ENCODE assay signal across 28 cellular contexts in the genomic region with DNA sequence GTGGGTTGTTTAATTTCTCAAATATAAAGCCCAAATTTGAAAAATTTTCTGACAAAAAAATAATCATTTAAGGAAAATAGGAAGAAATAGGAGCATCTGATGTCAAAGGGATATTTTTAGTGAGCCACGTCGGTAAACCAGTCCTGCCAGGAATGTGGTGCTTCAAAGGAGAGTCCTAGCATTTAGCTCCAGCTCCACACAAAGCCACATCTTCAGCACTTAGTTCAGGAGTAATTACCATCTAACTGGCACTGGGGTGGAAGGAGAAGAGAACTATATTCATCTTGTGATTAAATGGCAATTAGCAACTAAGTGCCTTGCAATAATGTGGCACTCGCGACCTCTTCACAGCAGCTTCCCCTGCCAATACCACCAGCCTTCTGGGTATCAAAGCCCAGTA.
"Had no signal": no experiment of that assay in that cellular context is flagged by ENCODE, and none has a peak within 500 bp of the region (broad histone marks: within the 10 kb centered on the region; RNA-seq: fewer than 3 reads in every experiment).

No MANE protein-coding gene starts in this region.

- H3K9ac ChIP-seq: parathyroid adenoma had no signal

- H3K9me3 Mint-ChIP-seq: activated naive CD8-positive, alpha-beta T cell treated with anti-CD3 and anti-CD28 coated beads for 36 hours; activated T-cell treated with anti-CD3 and anti-CD28 coated beads, Interleukin-2, amount 50 U/mL, for 4 hours; activated T-helper 2 cell treated with anti-CD3 and anti-CD28 coated beads, Interferon-gamma antibody, Interleukin-2, Interleukin-4, amounts not matched to agents 10 μg/mL and 5 μg/mL and 100 μg/mL, durations not matched to agents 14 hours and 24 hours and 36 hours; central memory CD8-positive, alpha-beta T cell; endodermal cell; memory B cell; nephron progenitor cell; stimulated activated memory B cell treated with anti-CD40 and anti-IgM and Interleukin-4, amounts not matched to agents 10 μg/mL and 1 μg/mL and 100 μg/mL, for 72 hours had no signal

- H3K36me3 Mint-ChIP-seq: activated naive CD8-positive, alpha-beta T cell treated with anti-CD3 and anti-CD28 coated beads for 36 hours; memory B cell; stimulated activated memory B cell treated with anti-CD40 and anti-IgM and Interleukin-4, amounts not matched to agents 10 μg/mL and 1 μg/mL and 100 μg/mL, for 72 hours had no signal

- H3K79me2 ChIP-seq: parathyroid adenoma had no signal

- DNase-seq: activated CD4-positive, alpha-beta T cell treated with anti-CD3 and anti-CD28 coated beads, Interleukin-2, amount 50 U/mL, for 48 hours; activated CD8-positive, alpha-beta memory T cell treated with anti-CD3 and anti-CD28 coated beads, Interleukin-2, amount 50 U/mL, for 48 hours; activated naive CD4-positive, alpha-beta T cell treated with Interleukin-2 at 50 U/mL for 16 hours; activated naive CD8-positive, alpha-beta T cell treated with anti-CD3 and anti-CD28 coated beads for 36 hours; activated T-cell treated with anti-CD3 and anti-CD28 coated beads, Interleukin-2, amount 50 U/mL, for 4 hours; colonic mucosa; endodermal cell; heart left ventricle; islet precursor cell; left cardiac atrium; nephron progenitor cell; nucleus accumbens; right lobe of liver; stimulated activated CD4-positive, alpha-beta T cell treated with anti-CD3 and anti-CD28 coated beads, Interleukin-2, amount 100 ng/mL, for 24 hours; stomach; T-helper 9 cell had no signal

- H3K4me3 ChIP-seq: breast epithelium, colonic mucosa, heart left ventricle, right lobe of liver, stomach, suprapubic skin, tibial nerve had no signal

- H3K36me3 ChIP-seq: breast epithelium, colonic mucosa, heart left ventricle, right lobe of liver, stomach, suprapubic skin, tibial nerve had no signal

- H3K4me1 ChIP-seq: breast epithelium, colonic mucosa, parathyroid adenoma, suprapubic skin had no signal

- H3K4me3 Mint-ChIP-seq: activated naive CD8-positive, alpha-beta T cell treated with anti-CD3 and anti-CD28 coated beads for 36 hours; activated T-cell treated with anti-CD3 and anti-CD28 coated beads, Interleukin-2, amount 50 U/mL, for 4 hours; central memory CD8-positive, alpha-beta T cell; endodermal cell; memory B cell; nephron progenitor cell; stimulated activated memory B cell treated with anti-CD40 and anti-IgM and Interleukin-4, amounts not matched to agents 10 μg/mL and 1 μg/mL and 100 μg/mL, for 72 hours had no signal

- FAIRE-seq: astrocyte, small intestine, urothelium cell line had no signal

- H3K27ac ChIP-seq: breast epithelium, colonic mucosa, epithelial cell of prostate, heart left ventricle, parathyroid adenoma, right lobe of liver, stomach, suprapubic skin, tibial nerve had no signal

- H3K9me3 ChIP-seq: breast epithelium, colonic mucosa, heart left ventricle, right lobe of liver, stomach, suprapubic skin, tibial nerve had no signal

- H3K4me1 Mint-ChIP-seq: activated naive CD8-positive, alpha-beta T cell treated with anti-CD3 and anti-CD28 coated beads for 36 hours; central memory CD8-positive, alpha-beta T cell; memory B cell; stimulated activated memory B cell treated with anti-CD40 and anti-IgM and Interleukin-4, amounts not matched to agents 10 μg/mL and 1 μg/mL and 100 μg/mL, for 72 hours had no signal

- H3K27ac Mint-ChIP-seq: activated naive CD8-positive, alpha-beta T cell treated with anti-CD3 and anti-CD28 coated beads for 36 hours; activated T-helper 2 cell treated with anti-CD3 and anti-CD28 coated beads, Interferon-gamma antibody, Interleukin-2, Interleukin-4, amounts not matched to agents 10 μg/mL and 5 μg/mL and 100 μg/mL, durations not matched to agents 14 hours and 24 hours and 36 hours; endodermal cell; memory B cell; nephron progenitor cell; stimulated activated memory B cell treated with anti-CD40 and anti-IgM and Interleukin-4, amounts not matched to agents 10 μg/mL and 1 μg/mL and 100 μg/mL, for 72 hours had no signal

- H3K27me3 ChIP-seq: breast epithelium, colonic mucosa, heart left ventricle, right lobe of liver, suprapubic skin, tibial nerve had no signal

- H2AFZ ChIP-seq: parathyroid adenoma had no signal
